In the genomic region with DNA sequence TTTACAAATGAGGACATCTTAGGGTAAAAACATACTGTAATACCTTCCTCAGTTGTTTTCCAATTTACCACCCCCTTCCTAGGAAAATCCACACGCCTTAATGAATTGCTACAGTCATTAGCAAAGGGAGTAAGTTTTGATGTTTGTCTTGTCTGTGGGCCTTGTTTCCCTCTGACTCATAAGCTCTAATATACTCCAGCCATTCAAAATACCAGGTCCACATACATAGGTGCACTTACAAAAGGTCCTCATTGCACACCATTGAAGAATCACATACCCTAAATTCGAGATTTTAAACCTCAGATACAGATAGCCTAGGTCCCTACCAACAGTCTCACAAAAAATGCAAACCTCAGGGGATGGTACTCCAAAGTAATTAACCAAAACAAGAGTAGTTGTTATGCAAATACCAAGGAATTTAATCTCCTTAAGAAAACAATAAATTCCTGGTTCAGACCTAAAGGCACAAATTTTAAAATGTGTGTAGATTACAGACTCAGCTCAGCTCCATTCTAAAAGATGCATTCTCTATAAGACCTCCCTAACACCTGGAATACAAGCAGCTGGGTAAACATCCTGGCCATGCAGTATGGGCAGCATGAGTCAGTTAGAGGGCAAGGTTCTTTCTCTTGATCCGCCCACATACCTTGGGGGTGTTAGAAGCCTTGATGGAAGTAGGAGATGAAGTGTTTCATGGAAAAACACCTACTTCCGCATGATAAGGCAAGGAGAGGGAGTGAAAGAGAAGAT, we compare ENCODE assay signal across 1 cellular context.
TF ChIP-seq lines count a peak whose summit lies in the region.

No MANE protein-coding gene starts in this region.

TF ChIP-seq in endothelial cell of umbilical vein, 7 proteins besides CTCF, POLR2A, EP300 and RAD21:
- TF ChIP-seq FOS (IDR thresholded peaks at IDR 0.05; ENCODE audit: borderline replicate concordance, insufficient read depth, low read length) = peak; percentile 48
- peak; percentile 94 for TF ChIP-seq POLR2AphosphoS5 (IDR thresholded peaks at IDR 0.05; ENCODE audit: insufficient read depth, low read depth, low read length)
- peak; percentile 15 for TF ChIP-seq JUN (IDR thresholded peaks at IDR 0.05; ENCODE audit: borderline replicate concordance, insufficient read depth, insufficient read length, low read depth)
- TF ChIP-seq MAX (IDR thresholded peaks at IDR 0.05; ENCODE audit: insufficient read depth, insufficient read length) = no peak
- no peak for TF ChIP-seq MYC (IDR thresholded peaks at IDR 0.05; ENCODE audit: low read depth, low read length)
- peak; percentile 71 for TF ChIP-seq GATA2 (IDR thresholded peaks at IDR 0.05; ENCODE audit: insufficient read depth, insufficient read length, low read depth, low read length)
- TF ChIP-seq EZH2 (IDR thresholded peaks at IDR 0.05; ENCODE audit: borderline replicate concordance, low read depth, low read length, severe bottlenecking) = no peak
